Comparison of ENCODE assay signal across 1 cellular context in the genomic region with DNA sequence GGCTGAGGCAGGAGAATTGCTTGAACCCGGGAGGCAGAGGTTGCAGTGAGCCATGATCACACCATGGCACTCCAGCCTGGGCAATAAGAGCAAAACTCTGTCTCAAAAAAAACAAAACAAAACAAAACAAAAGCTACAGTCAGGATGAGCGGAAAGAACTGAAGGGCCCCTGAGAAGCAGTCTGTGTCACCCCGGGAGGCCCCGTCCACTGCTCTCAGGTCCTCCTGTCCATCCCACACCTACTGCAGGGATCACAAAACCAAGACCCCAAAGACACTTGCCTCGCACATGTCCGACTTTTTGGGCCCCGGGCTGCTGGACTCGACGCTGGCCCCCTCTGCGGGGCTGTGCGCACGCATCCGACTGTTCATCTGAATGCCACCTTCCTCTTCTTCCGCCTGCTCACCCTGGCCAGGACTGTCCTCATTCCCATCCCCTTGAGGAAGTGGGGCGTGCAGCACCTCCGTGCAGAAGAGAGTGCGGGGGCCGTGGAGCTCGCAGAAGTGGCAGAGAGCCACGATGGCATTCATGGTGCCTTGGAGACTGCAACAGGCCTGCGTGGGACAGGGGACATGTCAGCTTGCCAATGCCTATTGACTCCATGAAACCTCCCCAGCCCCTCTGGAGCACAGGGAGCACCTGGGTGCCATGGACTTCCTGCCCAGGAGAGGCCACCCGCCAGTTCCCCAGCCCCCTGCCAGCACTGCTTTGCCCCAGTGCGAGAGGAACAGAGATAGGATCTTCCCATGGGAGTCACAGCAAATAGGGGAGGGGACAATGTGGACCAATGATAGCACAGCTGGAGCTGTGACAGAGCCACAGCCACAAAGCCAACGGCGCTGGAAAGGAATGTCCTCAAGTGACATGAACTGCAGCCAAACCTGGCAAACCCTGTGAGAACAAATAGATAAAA.
A peak's percentile ranks its signal among the peaks of the same experiment; 100 is the strongest.
TF ChIP-seq lines count a peak whose summit lies in the region.

No MANE protein-coding gene starts in this region.

TF ChIP-seq in HepG2, 621 proteins besides CTCF, POLR2A, EP300 and RAD21:
- TF ChIP-seq BCL6 (CRISPR knock-in tag; IDR thresholded peaks at IDR 0.05) (no peak), NKX3-1 (CRISPR knock-in tag; IDR thresholded peaks at IDR 0.05) (no peak), AGO2 (optimal IDR thresholded peaks at IDR 0.05; ENCODE audit: low read depth, low read length) (peak; percentile 66), ZNF883 (CRISPR knock-in tag; IDR thresholded peaks at IDR 0.05; ENCODE audit: not compliant biosample characterization) (no peak), ZNF280B (CRISPR knock-in tag; IDR thresholded peaks at IDR 0.05; ENCODE audit: borderline replicate concordance) (no peak)
